23 cellular contexts compared by ENCODE assay signal in the genomic region with DNA sequence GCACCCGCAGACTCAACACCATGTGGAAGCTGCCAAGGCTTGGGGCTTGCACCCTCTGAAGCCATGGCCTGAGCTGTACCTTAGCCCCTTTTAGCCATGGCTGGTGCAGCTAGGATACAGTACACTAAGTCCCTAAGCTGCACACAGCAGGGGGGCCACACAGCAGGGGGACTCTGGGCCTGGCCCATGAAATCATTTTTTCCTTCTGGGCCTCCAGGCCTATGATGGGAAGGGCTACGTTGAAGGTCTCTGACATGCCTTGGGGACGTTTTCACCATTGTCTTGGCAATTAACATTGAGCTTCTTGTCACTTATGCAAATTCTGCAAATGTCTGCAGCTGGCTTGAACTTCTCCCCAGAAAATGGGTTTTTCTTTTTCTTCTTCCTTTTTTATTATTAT.
"Had no signal": no experiment of that assay in that cellular context is flagged by ENCODE, and none has a peak within 500 bp of the region (broad histone marks: within the 10 kb centered on the region; RNA-seq: fewer than 3 reads in every experiment).

No MANE protein-coding gene starts in this region.

- H3K9me3 Mint-ChIP-seq: dendritic cell treated with granulocyte-macrophage colony-stimulating factor and Interleukin-4, amounts not matched to agents 40 ng/mL and 50 ng/mL, for 4 days; effector memory CD8-positive, alpha-beta T cell had no signal

- H3K27ac Mint-ChIP-seq: dendritic cell treated with granulocyte-macrophage colony-stimulating factor and Interleukin-4, amounts not matched to agents 40 ng/mL and 50 ng/mL, for 4 days; effector memory CD8-positive, alpha-beta T cell; endodermal cell had no signal

- H3K4me3 ChIP-seq: colonic mucosa, coronary artery, dorsolateral prefrontal cortex, esophagus squamous epithelium, gastrocnemius medialis, gastroesophageal sphincter, heart left ventricle, heart right ventricle had no signal

- DNase-seq: colonic mucosa; cortex of kidney; dermis blood vessel endothelial cell; dorsolateral prefrontal cortex; effector CD4-positive, alpha-beta T cell; effector CD8-positive, alpha-beta T cell; effector memory CD4-positive, alpha-beta T cell; effector memory CD8-positive, alpha-beta T cell; endodermal cell; erythroblast; esophagus squamous epithelium; foreskin fibroblast; foreskin keratinocyte; foreskin melanocyte; gastrocnemius medialis; glutamatergic neuron; head of caudate nucleus; heart left ventricle; heart right ventricle had no signal

- H3K27me3 ChIP-seq: colonic mucosa, dorsolateral prefrontal cortex, esophagus squamous epithelium, gastrocnemius medialis, gastroesophageal sphincter, heart left ventricle, heart right ventricle had no signal

- H3K36me3 ChIP-seq: colonic mucosa, esophagus squamous epithelium, gastrocnemius medialis, gastroesophageal sphincter, heart left ventricle, heart right ventricle had no signal

- H3K27me3 Mint-ChIP-seq: dendritic cell treated with granulocyte-macrophage colony-stimulating factor and Interleukin-4, amounts not matched to agents 40 ng/mL and 50 ng/mL, for 4 days had no signal

- H3K4me3 Mint-ChIP-seq: dendritic cell treated with granulocyte-macrophage colony-stimulating factor and Interleukin-4, amounts not matched to agents 40 ng/mL and 50 ng/mL, for 4 days; effector memory CD8-positive, alpha-beta T cell; endodermal cell had no signal

- H3K27ac ChIP-seq: colonic mucosa, coronary artery, dorsolateral prefrontal cortex, epithelial cell of prostate, esophagus squamous epithelium, foreskin keratinocyte, gastroesophageal sphincter, heart left ventricle, heart right ventricle had no signal

- H3K9me3 ChIP-seq: colonic mucosa, esophagus squamous epithelium, gastrocnemius medialis, gastroesophageal sphincter, heart left ventricle, heart right ventricle had no signal

- H3K4me1 ChIP-seq: colonic mucosa, esophagus squamous epithelium, foreskin keratinocyte, gastroesophageal sphincter, heart left ventricle, heart right ventricle had no signal
